ENCODE assay signal across 16 cellular contexts in the genomic region with DNA sequence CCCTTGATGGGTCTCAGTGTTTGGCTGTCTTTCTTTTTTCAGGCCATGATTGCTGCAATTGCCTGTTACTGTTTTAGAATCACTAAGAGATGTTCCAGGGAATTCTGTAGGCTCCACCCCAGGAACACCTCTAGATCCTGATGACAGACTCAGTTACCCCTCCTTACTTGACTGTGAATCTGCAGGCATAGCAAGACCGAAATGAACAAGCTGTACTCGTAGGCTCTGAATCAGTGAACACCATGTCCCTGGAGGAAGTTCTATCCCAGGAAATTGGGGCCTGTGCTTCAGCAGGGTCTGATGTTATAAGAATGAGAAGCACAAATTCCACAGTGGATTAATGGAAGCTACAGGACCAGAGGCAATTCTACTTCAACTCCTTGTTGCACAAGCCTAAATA.
DNase-seq lines count a peak whose midpoint lies in the region; ATAC-seq and TF ChIP-seq lines count a peak whose summit lies in the region.
"Had no signal": no experiment of that assay in that cellular context is flagged by ENCODE, and none has a peak within 500 bp of the region (broad histone marks: within the 10 kb centered on the region; RNA-seq: fewer than 3 reads in every experiment).

No MANE protein-coding gene starts in this region.

- no peak for TF ChIP-seq CTCF in body of pancreas (IDR thresholded peaks at IDR 0.05)
- TF ChIP-seq CTCF in left ventricle myocardium inferior (IDR thresholded peaks at IDR 0.05; ENCODE audit: borderline replicate concordance) = no peak
- TF ChIP-seq CTCF in prostate gland (IDR thresholded peaks at IDR 0.05) = no peak
- no peak for TF ChIP-seq CTCF in tibial artery (IDR thresholded peaks at IDR 0.05)

- intact Hi-C loops in body of pancreas (cut with DNase I) (no loop called here), left ventricle myocardium inferior (cut with micrococcal nuclease) (no loop called here), prostate gland (cut with DNase I) (no loop called here), tibial artery (cut with DNase I; ENCODE audit: low total_unique reads) (no loop called here), posterior cingulate gyrus (cut with DNase I) (no loop called here)

- ATAC-seq in body of pancreas (peak; percentile 49), HG03354 (IDR thresholded peaks at IDR 0.05; ENCODE audit: poor library complexity, severe bottlenecking, unreplicated experiment) (no peak)
- ATAC-seq: left lobe of liver had no signal

- TF ChIP-seq POLR2A in body of pancreas (IDR thresholded peaks at IDR 0.05) (no peak), prostate gland (IDR thresholded peaks at IDR 0.05) (no peak)

- H3K36me3 ChIP-seq in body of pancreas (replicated peaks in 1 of 2; ENCODE audit: insufficient read depth in 1 of 2, low read depth in 2 of 2) (no peaks in the 10 kb centered on the region), left ventricle myocardium inferior (no peaks in the 10 kb centered on the region), prostate gland (no peaks in the 10 kb centered on the region), tibial artery (no peaks in the 10 kb centered on the region)
- H3K36me3 ChIP-seq: colonic mucosa had no signal

- H3K9me3 ChIP-seq in body of pancreas (no peaks in the 10 kb centered on the region), left ventricle myocardium inferior (replicated peaks) (no peaks in the 10 kb centered on the region), prostate gland (no peaks in the 10 kb centered on the region), tibial artery (no peaks in the 10 kb centered on the region)
- H3K9me3 ChIP-seq: colonic mucosa had no signal

- H3K4me3 ChIP-seq in body of pancreas (no peak overlapping the region), left ventricle myocardium inferior (no peak overlapping the region), prostate gland (no peak overlapping the region), tibial artery (no peak overlapping the region)
- H3K4me3 ChIP-seq: colonic mucosa had no signal

- H3K4me1 ChIP-seq in body of pancreas = peaks cover 11% of the 10 kb centered on the region
- peaks cover 45% of the 10 kb centered on the region for H3K4me1 ChIP-seq in left ventricle myocardium inferior
- no peaks in the 10 kb centered on the region for H3K4me1 ChIP-seq in prostate gland (replicated peaks)
- H3K4me1 ChIP-seq in tibial artery = peaks cover 0 to 57% (median 45%) of the 10 kb centered on the region in 4 donors
- H3K4me1 ChIP-seq: colonic mucosa had no signal

- DNase-seq in body of pancreas (peak in 2 of 4 donors; percentile 10 to 30), left ventricle myocardium inferior (no peak), prostate gland (ENCODE audit: low spot score) (no peak), tibial artery (peak; percentile 56 to 72), SHP77 treated with DMSO at 0.1 percent for 48 hours (lab: John Stamatoyannopoulos, UW) (no peak), posterior cingulate gyrus (no peak), NCI-H2029 treated with DMSO at 0.1 percent for 48 hours (lab: John Stamatoyannopoulos, UW) (no peak)
- DNase-seq: activated B cell treated with CpG ODN at 0.5 μM for 24 hours; activated CD4-positive, alpha-beta T cell treated with anti-CD3 and anti-CD28 coated beads, Interleukin-2, amount 50 U/mL, for 48 hours; activated effector memory CD4-positive, alpha-beta T cell treated with anti-CD3 and anti-CD28 coated beads, Interleukin-2, amount 50 U/mL, for 16 hours; CD4-positive, CD25-positive, alpha-beta regulatory T cell; colonic mucosa; endodermal cell; NCI-H524 treated with DMSO at 0.1 percent for 48 hours had no signal

- H3K27ac ChIP-seq in body of pancreas = peak overlapping the region in 1 of 4 donors; percentile 26
- peak overlapping the region; percentile 89 for H3K27ac ChIP-seq in left ventricle myocardium inferior (replicated peaks)
- peak overlapping the region; percentile 14 to 48 for H3K27ac ChIP-seq in prostate gland
- peak overlapping the region; percentile 57 to 78 for H3K27ac ChIP-seq in tibial artery
- H3K27ac ChIP-seq: colonic mucosa had no signal

- H3K27me3 ChIP-seq in body of pancreas = no peaks in the 10 kb centered on the region
- no peaks in the 10 kb centered on the region for H3K27me3 ChIP-seq in left ventricle myocardium inferior (ENCODE audit: low read depth)
- H3K27me3 ChIP-seq in prostate gland (replicated peaks; ENCODE audit: insufficient read depth) = no peaks in the 10 kb centered on the region
- H3K27me3 ChIP-seq in tibial artery = no peaks in the 10 kb centered on the region
- H3K27me3 ChIP-seq: colonic mucosa had no signal

- 83 to 91% methylated on average over 2 of the region's 2 CpGs for WGBS in body of pancreas, 2 donors
- WGBS in prostate gland = 62% methylated on average over 2 of the region's 2 CpGs

Comparison
In these comparisons a context has a peak if more than half of its experiments do, and no peak if none do; other contexts are left out.
1. DNase-seq: peak in tibial artery (2 of 2); none in left ventricle myocardium inferior (single experiment), prostate gland (single experiment), SHP77 treated with DMSO at 0.1 percent for 48 hours (single experiment), posterior cingulate gyrus (0 of 10) and NCI-H2029 treated with DMSO at 0.1 percent for 48 hours (single experiment).